8 cellular contexts compared by ENCODE assay signal in genomic region chr1:44835738-44836675, GRCh38. TPM values are rescaled to one million over a fixed set of nuclear protein-coding genes. Genes with fewer than 3 reads are reported as not detected.
DNase-seq lines count a peak whose midpoint lies in the region; ATAC-seq, FAIRE-seq and TF ChIP-seq lines count a peak whose summit lies in the region.

No MANE protein-coding gene starts in this region.

- peak overlapping the region; percentile 66 for H2AFZ ChIP-seq in mammary epithelial cell (ENCODE audit: low read depth, low read length)

- peak; percentile 80 for TF ChIP-seq CTCF in WTC11 (IDR thresholded peaks at IDR 0.05)
- TF ChIP-seq CTCF in mammary epithelial cell (conservative IDR thresholded peaks at IDR 0.05 in 1 of 2, IDR thresholded peaks at IDR 0.05 in 1 of 2; ENCODE audit: extremely low read depth in 1 of 2, insufficient read depth in 1 of 2, low read depth in 1 of 2, low read length in 2 of 2) = peak; percentile 89 to 91
- peak; percentile 79 for TF ChIP-seq CTCF in kidney (IDR thresholded peaks at IDR 0.05; ENCODE audit: borderline replicate concordance, extremely low read depth, insufficient read depth)

- dilution Hi-C loops in mammary epithelial cell (cut with HindIII; ENCODE audit: low sequenced_read_pairs) = loop anchor here (5.0 kb wide), 1 partner anchor 161 kb away; no protein-coding TSS in a partner anchor

- intact Hi-C loops in mammary epithelial cell (cut with micrococcal nuclease) = loop anchor here (1.0 to 10.0 kb wide), 6 partner anchors 44 to 659 kb away; partner anchors contain the start of genes EIF2B3, TESK2 and UROD
- intact Hi-C loops in kidney (cut with DNase I) = loop anchor here (10.0 kb wide), 1 partner anchor 51 kb away; the partner anchor contains the start of gene BEST4

- peaks cover 16% of the 10 kb centered on the region for H3K4me1 Mint-ChIP-seq in WTC11

- no peak for FAIRE-seq in kidney (lab: Jason Lieb, UNC)

- no peaks in the 10 kb centered on the region for H3K9me3 Mint-ChIP-seq in WTC11

- H3K4me3 ChIP-seq in mammary epithelial cell (replicated peaks in 1 of 3; ENCODE audit: insufficient read depth in 1 of 3, low read depth in 2 of 3, low read length in 3 of 3) (no peak overlapping the region), kidney (ENCODE audit: low read length in 2 of 2) (peak overlapping the region in 1 of 2 donors; percentile 17)

- no peaks in the 10 kb centered on the region for H3K79me2 ChIP-seq in mammary epithelial cell (ENCODE audit: insufficient read depth, low read length)

- no peaks in the 10 kb centered on the region for H3K36me3 Mint-ChIP-seq in WTC11

- H3K4me3 Mint-ChIP-seq in WTC11 = no peak overlapping the region

- 55% methylated on average over 19 of the region's 23 CpGs for WGBS in mammary epithelial cell (ENCODE audit: low coverage, missing lambda C conversion rate)

- no peaks in the 10 kb centered on the region; the same call in 1 of the 2 replicates for H3K27me3 Mint-ChIP-seq in WTC11 (ENCODE audit: low read depth)

- DNase-seq in GF-D8 (lab: John Stamatoyannopoulos, UW) (peak; percentile 26), NCI-H345 (lab: John Stamatoyannopoulos, UW) (peak; percentile 71), WTC11 (ENCODE audit: low spot score) (peak; percentile 95), mammary epithelial cell (peak; percentile 66), kidney (peak; percentile 87)
- peak; percentile 88 for DNase-seq in stimulated activated CD4-positive, alpha-beta T cell treated with anti-CD3 and anti-CD28 coated beads, Interleukin-1b, Interleukin-23, amount 100 ng/mL, for 48 hours

- H4K20me1 ChIP-seq in mammary epithelial cell (ENCODE audit: insufficient read depth, low read length) = no peaks in the 10 kb centered on the region

- H3K9ac ChIP-seq in mammary epithelial cell (ENCODE audit: insufficient read depth, low read length) (no peak overlapping the region), kidney (ENCODE audit: low read length in 2 of 2) (no peak overlapping the region)

- POLR2A ChIA-PET in WTC11 (lab: Charles Lee) = interaction anchor here (0.6 kb wide), 1 partner anchor 36 kb away, joined by 3 read pairs; the partner anchor contains the start of gene PLK3

- H3K27ac Mint-ChIP-seq in WTC11 = peak overlapping the region; percentile 28; the same call in 1 of the 2 replicates

- peak; percentile 87 for ATAC-seq in HG02938 (IDR thresholded peaks at IDR 0.05; ENCODE audit: unreplicated experiment)
- ATAC-seq in WTC11 = peak; percentile 90
- no peak for ATAC-seq in HG03095 (IDR thresholded peaks at IDR 0.05; ENCODE audit: unreplicated experiment)

- H3K9me3 ChIP-seq in mammary epithelial cell (replicated peaks; ENCODE audit: insufficient read depth, low read length) (no peaks in the 10 kb centered on the region), kidney (ENCODE audit: control insufficient read depth in 1 of 2, low read length in 2 of 2) (no peaks in the 10 kb centered on the region)

- in situ Hi-C loops in mammary epithelial cell (cut with MboI; ENCODE audit: low sequenced_read_pairs in 2 of 2) = loop anchor here (10.0 to 25.0 kb wide), 3 partner anchors 169 to 476 kb away; partner anchors contain the start of genes HECTD3 (in 1 of the 2) and UROD (in 1 of the 2)

- no TSS peak for BruUV-seq in mammary epithelial cell (replicated peaks; lab: Mats Ljungman, UMichigan)

- no peaks in the 10 kb centered on the region for H3K36me3 ChIP-seq in mammary epithelial cell (ENCODE audit: insufficient read depth, low read length)
- no peaks in the 10 kb centered on the region for H3K36me3 ChIP-seq in kidney (ENCODE audit: control insufficient read depth in 1 of 2, insufficient read depth in 2 of 2, low read length in 2 of 2)

- H3K27me3 ChIP-seq in mammary epithelial cell (ENCODE audit: insufficient read depth, low read length) = no peaks in the 10 kb centered on the region

- CTCF ChIA-PET in WTC11 (lab: Charles Lee) (interaction anchor here (0.6 to 2.8 kb wide), 24 partner anchors 9 to 468 kb away, joined by 3 to 18 read pairs (median 4); partner anchors contain the start of genes BTBD19, EIF2B3, HECTD3 and UROD), mammary epithelial cell (lab: Charles Lee; ENCODE audit: low non-redundant PET) (interaction anchor here (0.6 to 0.7 kb wide), 3 partner anchors 150 to 396 kb away, joined by 5 to 7 read pairs (median 5); partner anchors contain the start of gene EIF2B3)

- no peaks in the 10 kb centered on the region for H3K4me1 ChIP-seq in mammary epithelial cell (ENCODE audit: insufficient read depth, low read length)
- peaks cover 0 to 2% of the 10 kb centered on the region in 2 donors for H3K4me1 ChIP-seq in kidney (ENCODE audit: control insufficient read depth in 1 of 2, insufficient read depth in 1 of 2, low read depth in 1 of 2, low read length in 2 of 2)

- H3K27ac ChIP-seq in mammary epithelial cell (ENCODE audit: insufficient read depth, low read depth, low read length) (no peak overlapping the region), kidney (ENCODE audit: low read depth in 2 of 2, low read length in 2 of 2) (no peak overlapping the region)

- no peak overlapping the region for H3K4me2 ChIP-seq in mammary epithelial cell (ENCODE audit: insufficient read depth, low read depth, low read length)

TF ChIP-seq in WTC11, 78 proteins besides CTCF, POLR2A, EP300 and RAD21:
- TF ChIP-seq, protein P1, sequence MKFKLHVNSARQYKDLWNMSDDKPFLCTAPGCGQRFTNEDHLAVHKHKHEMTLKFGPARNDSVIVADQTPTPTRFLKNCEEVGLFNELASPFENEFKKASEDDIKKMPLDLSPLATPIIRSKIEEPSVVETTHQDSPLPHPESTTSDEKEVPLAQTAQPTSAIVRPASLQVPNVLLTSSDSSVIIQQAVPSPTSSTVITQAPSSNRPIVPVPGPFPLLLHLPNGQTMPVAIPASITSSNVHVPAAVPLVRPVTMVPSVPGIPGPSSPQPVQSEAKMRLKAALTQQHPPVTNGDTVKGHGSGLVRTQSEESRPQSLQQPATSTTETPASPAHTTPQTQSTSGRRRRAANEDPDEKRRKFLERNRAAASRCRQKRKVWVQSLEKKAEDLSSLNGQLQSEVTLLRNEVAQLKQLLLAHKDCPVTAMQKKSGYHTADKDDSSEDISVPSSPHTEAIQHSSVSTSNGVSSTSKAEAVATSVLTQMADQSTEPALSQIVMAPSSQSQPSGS (CRISPR knock-in tag; IDR thresholded peaks at IDR 0.05; ENCODE audit: borderline replicate concordance, low read depth) = no peak
- TF ChIP-seq FOXK1 (CRISPR knock-in tag; IDR thresholded peaks at IDR 0.05) (no peak), GTF2I (CRISPR knock-in tag; conservative IDR thresholded peaks at IDR 0.05) (no peak)
- TF ChIP-seq, protein P2, sequence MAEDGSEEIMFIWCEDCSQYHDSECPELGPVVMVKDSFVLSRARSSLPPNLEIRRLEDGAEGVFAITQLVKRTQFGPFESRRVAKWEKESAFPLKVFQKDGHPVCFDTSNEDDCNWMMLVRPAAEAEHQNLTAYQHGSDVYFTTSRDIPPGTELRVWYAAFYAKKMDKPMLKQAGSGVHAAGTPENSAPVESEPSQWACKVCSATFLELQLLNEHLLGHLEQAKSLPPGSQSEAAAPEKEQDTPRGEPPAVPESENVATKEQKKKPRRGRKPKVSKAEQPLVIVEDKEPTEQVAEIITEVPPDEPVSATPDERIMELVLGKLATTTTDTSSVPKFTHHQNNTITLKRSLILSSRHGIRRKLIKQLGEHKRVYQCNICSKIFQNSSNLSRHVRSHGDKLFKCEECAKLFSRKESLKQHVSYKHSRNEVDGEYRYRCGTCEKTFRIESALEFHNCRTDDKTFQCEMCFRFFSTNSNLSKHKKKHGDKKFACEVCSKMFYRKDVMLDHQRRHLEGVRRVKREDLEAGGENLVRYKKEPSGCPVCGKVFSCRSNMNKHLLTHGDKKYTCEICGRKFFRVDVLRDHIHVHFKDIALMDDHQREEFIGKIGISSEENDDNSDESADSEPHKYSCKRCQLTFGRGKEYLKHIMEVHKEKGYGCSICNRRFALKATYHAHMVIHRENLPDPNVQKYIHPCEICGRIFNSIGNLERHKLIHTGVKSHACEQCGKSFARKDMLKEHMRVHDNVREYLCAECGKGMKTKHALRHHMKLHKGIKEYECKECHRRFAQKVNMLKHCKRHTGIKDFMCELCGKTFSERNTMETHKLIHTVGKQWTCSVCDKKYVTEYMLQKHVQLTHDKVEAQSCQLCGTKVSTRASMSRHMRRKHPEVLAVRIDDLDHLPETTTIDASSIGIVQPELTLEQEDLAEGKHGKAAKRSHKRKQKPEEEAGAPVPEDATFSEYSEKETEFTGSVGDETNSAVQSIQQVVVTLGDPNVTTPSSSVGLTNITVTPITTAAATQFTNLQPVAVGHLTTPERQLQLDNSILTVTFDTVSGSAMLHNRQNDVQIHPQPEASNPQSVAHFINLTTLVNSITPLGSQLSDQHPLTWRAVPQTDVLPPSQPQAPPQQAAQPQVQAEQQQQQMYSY (CRISPR knock-in tag; IDR thresholded peaks at IDR 0.05) = no peak

RNA-seq across cellular contexts. Expression of gene PTCH2, which starts 7.0 kb away (rescaled TPM):
- total RNA-seq in WTC11 (2021) (0.71 to 1.1 TPM (median 0.96 TPM) in 3 replicates), mammary epithelial cell (under 1 TPM; under 0.01 to 0.33 TPM), kidney (1.2 TPM)
- polyA plus RNA-seq in mammary epithelial cell (0.03 TPM), kidney (ENCODE audit: insufficient read depth, low read depth, low replicate concordance) (0.24 TPM)
- polyA minus RNA-seq in mammary epithelial cell = not detected

RNA-seq across cellular contexts. Expression of gene BTBD19, which starts 27.7 kb away (rescaled TPM):
- 1.7 to 2.0 TPM (median 1.8 TPM) in 3 replicates for total RNA-seq in WTC11 (2021)
- 10 to 100 TPM in 1 of 2 donors, 1 to 10 TPM in 1; 2.3 to 27.3 TPM for total RNA-seq in mammary epithelial cell
- 4.6 TPM for polyA plus RNA-seq in mammary epithelial cell
- polyA minus RNA-seq in mammary epithelial cell = 22.7 TPM
- 16.5 TPM for total RNA-seq in kidney
- 3.2 TPM for polyA plus RNA-seq in kidney (ENCODE audit: insufficient read depth, low read depth, low replicate concordance)

RNA-seq across cellular contexts. Expression of gene DYNLT4, which starts 28.9 kb away (rescaled TPM):
- 0.31 to 0.62 TPM (median 0.57 TPM) in 3 replicates for total RNA-seq in WTC11 (2021)
- not detected for total RNA-seq in mammary epithelial cell
- polyA plus RNA-seq in mammary epithelial cell = not detected
- polyA minus RNA-seq in mammary epithelial cell = not detected
- 1.2 TPM for total RNA-seq in kidney
- polyA plus RNA-seq in kidney (ENCODE audit: insufficient read depth, low read depth, low replicate concordance) = not detected

RNA-seq across cellular contexts. Expression of gene PLK3, which starts 35.8 kb away (rescaled TPM):
- total RNA-seq in WTC11 (2021) (10.1 to 16.4 TPM (median 12.0 TPM) in 3 replicates), mammary epithelial cell (100 to 1,000 TPM in 1 of 2 donors, 10 to 100 TPM in 1; 53.5 to 101 TPM), kidney (24.3 TPM)
- polyA plus RNA-seq in mammary epithelial cell (54.6 TPM), kidney (ENCODE audit: insufficient read depth, low read depth, low replicate concordance) (4.4 TPM)
- polyA minus RNA-seq in mammary epithelial cell = 73.4 TPM

RNA-seq across cellular contexts. Expression of gene BEST4, which starts 48.0 kb away (rescaled TPM):
- total RNA-seq in WTC11 (2021) (1.6 to 1.7 TPM (median 1.6 TPM) in 3 replicates), mammary epithelial cell (under 1 TPM; 0.33 to 0.52 TPM), kidney (0.50 TPM)
- polyA plus RNA-seq in mammary epithelial cell (0.39 TPM), kidney (ENCODE audit: insufficient read depth, low read depth, low replicate concordance) (0.37 TPM)
- polyA minus RNA-seq in mammary epithelial cell = not detected

Comparison
In these comparisons a context has a peak if more than half of its experiments do, and no peak if none do; other contexts are left out.
1. DNase-seq: peak in every context shown above with its lines; median percentile 95 in WTC11; 88 in stimulated activated CD4-positive, alpha-beta T cell treated with anti-CD3 and anti-CD28 coated beads, Interleukin-1b, Interleukin-23, amount 100 ng/mL, for 48 hours; 87 in kidney; 71 in NCI-H345; 66 in mammary epithelial cell; 26 in GF-D8.